In the genomic region with DNA sequence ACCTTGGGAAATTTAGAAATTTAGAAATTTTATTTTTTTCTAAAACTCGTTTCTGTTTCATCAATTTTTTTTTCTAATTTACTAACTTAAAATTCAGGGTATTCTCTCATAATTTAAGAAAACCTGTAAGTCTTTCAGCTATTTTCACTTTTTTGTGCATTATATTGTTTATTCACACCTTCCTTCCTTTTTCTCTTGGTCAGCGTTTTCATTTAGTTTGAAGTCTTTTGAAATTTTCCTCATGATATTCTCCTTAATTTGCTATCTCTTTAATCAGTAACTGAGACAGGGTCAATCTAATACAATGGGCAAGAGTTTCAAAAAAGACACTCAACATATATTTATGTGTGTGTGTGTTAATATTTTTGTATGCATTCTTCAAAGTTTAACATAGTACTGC, we compare ENCODE assay signal across 3 cellular contexts.
TF ChIP-seq lines count a peak whose summit lies in the region.

No MANE protein-coding gene starts in this region.

TF ChIP-seq in HepG2, 621 proteins besides CTCF, POLR2A, EP300 and RAD21:
- TF ChIP-seq MAFK (conservative IDR thresholded peaks at IDR 0.05 in 1 of 2, IDR thresholded peaks at IDR 0.05 in 1 of 2; ENCODE audit: low read length in 2 of 2) = peak; percentile 38 to 69
- TF ChIP-seq KMT2A (CRISPR knock-in tag; IDR thresholded peaks at IDR 0.05) = no peak
- TF ChIP-seq MAFF (IDR thresholded peaks at IDR 0.05; ENCODE audit: low read depth, low read length) = peak; percentile 35; the same call in 1 of the 2 replicates

TF ChIP-seq in IMR-90, 13 proteins besides CTCF, POLR2A, EP300 and RAD21:
- TF ChIP-seq MAFK (IDR thresholded peaks at IDR 0.05; ENCODE audit: low read depth, low read length) (peak; percentile 49; the same call in 1 of the 2 replicates), NFE2L2 (IDR thresholded peaks at IDR 0.05; ENCODE audit: low read depth, low read length) (no peak), MAZ (IDR thresholded peaks at IDR 0.05; ENCODE audit: borderline replicate concordance, low read depth, low read length) (no peak), MXI1 (IDR thresholded peaks at IDR 0.05; ENCODE audit: borderline replicate concordance, low read depth, low read length) (no peak), BHLHE40 (IDR thresholded peaks at IDR 0.05; ENCODE audit: low read depth, low read length) (no peak), RCOR1 (IDR thresholded peaks at IDR 0.05; ENCODE audit: insufficient replicate concordance, low read length) (no peak)

TF ChIP-seq in K562, 482 proteins besides CTCF, POLR2A, EP300 and RAD21:
- TF ChIP-seq JUNB (CRISPR knock-in tag; conservative IDR thresholded peaks at IDR 0.05) (no peak), POLR2AphosphoS2 (IDR thresholded peaks at IDR 0.05; ENCODE audit: low read length) (no peak), ZNF316 (IDR thresholded peaks at IDR 0.05) (peak; percentile 60), C11orf30 (IDR thresholded peaks at IDR 0.05; ENCODE audit: low read depth) (peak; percentile 12; the same call in 1 of the 2 replicates)
- TF ChIP-seq, protein P1, sequence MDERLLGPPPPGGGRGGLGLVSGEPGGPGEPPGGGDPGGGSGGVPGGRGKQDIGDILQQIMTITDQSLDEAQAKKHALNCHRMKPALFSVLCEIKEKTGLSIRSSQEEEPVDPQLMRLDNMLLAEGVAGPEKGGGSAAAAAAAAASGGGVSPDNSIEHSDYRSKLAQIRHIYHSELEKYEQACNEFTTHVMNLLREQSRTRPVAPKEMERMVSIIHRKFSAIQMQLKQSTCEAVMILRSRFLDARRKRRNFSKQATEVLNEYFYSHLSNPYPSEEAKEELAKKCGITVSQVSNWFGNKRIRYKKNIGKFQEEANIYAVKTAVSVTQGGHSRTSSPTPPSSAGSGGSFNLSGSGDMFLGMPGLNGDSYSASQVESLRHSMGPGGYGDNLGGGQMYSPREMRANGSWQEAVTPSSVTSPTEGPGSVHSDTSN (CRISPR knock-in tag; IDR thresholded peaks at IDR 0.05; ENCODE audit: low read depth) = no peak
- TF ChIP-seq, protein P1 (tag; conservative IDR thresholded peaks at IDR 0.05; ENCODE audit: low read depth) = no peak
